10 cellular contexts compared by ENCODE assay signal in the genomic region with DNA sequence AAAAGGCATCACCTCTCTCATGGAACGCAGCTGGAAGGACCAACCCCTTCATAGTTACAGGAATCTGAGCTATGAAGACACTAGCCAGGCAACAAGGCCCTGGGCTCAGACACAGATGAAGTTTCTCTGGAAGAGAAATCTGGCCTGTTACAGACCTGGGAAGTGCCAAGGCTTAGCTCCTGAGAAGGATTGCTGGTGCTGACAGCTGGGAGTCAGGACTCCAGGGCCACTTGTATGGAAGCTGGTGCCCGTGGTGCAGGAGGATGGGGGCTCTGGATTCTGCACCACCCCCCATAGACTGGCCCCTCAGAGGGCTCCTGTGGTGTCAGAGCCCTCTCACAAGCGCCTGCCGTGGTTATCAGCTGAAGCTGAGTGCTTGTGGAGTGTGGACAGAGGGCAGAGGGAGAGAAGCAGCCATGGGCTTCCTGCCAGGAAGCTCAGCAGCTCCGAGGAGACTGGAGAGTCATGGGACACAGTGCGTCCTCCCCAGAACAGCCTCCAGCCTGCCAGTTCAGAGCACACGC.
A peak's percentile ranks its signal among the peaks of the same experiment; 100 is the strongest.
DNase-seq lines count a peak whose midpoint lies in the region; ATAC-seq and TF ChIP-seq lines count a peak whose summit lies in the region.
"Had no signal": no experiment of that assay in that cellular context is flagged by ENCODE, and none has a peak within 500 bp of the region (broad histone marks: within the 10 kb centered on the region; RNA-seq: fewer than 3 reads in every experiment).

No MANE protein-coding gene starts in this region.

- H3K9ac ChIP-seq in stomach smooth muscle (ENCODE audit: low read length in 2 of 2), result peak overlapping the region in 1 of 2 donors; percentile 29

- no peak overlapping the region for H3K4me2 ChIP-seq in PC-9
- H3K4me2 ChIP-seq: A549 had no signal

- H3K9me3 ChIP-seq in lung (ENCODE audit: control insufficient read depth in 2 of 2, insufficient read depth in 1 of 2, low read length in 1 of 2) (no peaks in the 10 kb centered on the region), stomach smooth muscle (ENCODE audit: control insufficient read depth in 2 of 2, low read length in 2 of 2) (no peaks in the 10 kb centered on the region), PC-9 (ENCODE audit: insufficient read depth, low read depth) (no peaks in the 10 kb centered on the region)
- H3K9me3 ChIP-seq: A549 had no signal

- peaks cover 5% of the 10 kb centered on the region for H3K4me1 Mint-ChIP-seq in WTC11

- H3K27me3 Mint-ChIP-seq in WTC11 (ENCODE audit: low read depth), result no peaks in the 10 kb centered on the region

- no peak overlapping the region for H3K4me3 Mint-ChIP-seq in WTC11
- H3K4me3 Mint-ChIP-seq: activated B cell treated with CpG ODN at 0.5 μM for 24 hours had no signal

- TF ChIP-seq CTCF in coronary artery (IDR thresholded peaks at IDR 0.05) (no peak), lung (IDR thresholded peaks at IDR 0.05; ENCODE audit: control extremely low read depth, extremely low read depth) (no peak), PC-9 (conservative IDR thresholded peaks at IDR 0.05) (no peak), WTC11 (IDR thresholded peaks at IDR 0.05) (no peak)

- POLR2A ChIA-PET in PC-9 (lab: Charles Lee; ENCODE audit: unreplicated experiment) (no interaction called here), WTC11 (lab: Charles Lee) (no interaction called here)

- DNase-seq in NCI-H1694 treated with DMSO at 0.1 percent for 48 hours (lab: John Stamatoyannopoulos, UW) (peak; percentile 17), NCI-H1694 (lab: John Stamatoyannopoulos, UW) (no peak), coronary artery (ENCODE audit: low spot score) (peak; percentile 86), lung (ENCODE audit: low spot score) (peak; percentile 41), PC-9 (no peak), WTC11 (ENCODE audit: low spot score) (no peak)
- DNase-seq: activated B cell treated with CpG ODN at 0.5 μM for 24 hours had no signal

- no peaks in the 10 kb centered on the region for H3K9me2 ChIP-seq in PC-9 (ENCODE audit: insufficient read depth)

- H3K4me3 ChIP-seq in coronary artery (no peak overlapping the region), lung (no peak overlapping the region), stomach smooth muscle (ENCODE audit: low read length in 2 of 2) (peak overlapping the region in 1 of 2 donors; percentile 29), PC-9 (no peak overlapping the region)
- H3K4me3 ChIP-seq: A549 had no signal

- H3K36me3 ChIP-seq in lung (ENCODE audit: control insufficient read depth in 2 of 2, insufficient read depth in 2 of 2, low read length in 2 of 2) (no peaks in the 10 kb centered on the region), stomach smooth muscle (ENCODE audit: control insufficient read depth in 2 of 2, insufficient read depth in 2 of 2, low read length in 2 of 2) (no peaks in the 10 kb centered on the region), PC-9 (ENCODE audit: low read depth) (no peaks in the 10 kb centered on the region)

- peak overlapping the region; percentile 53 to 88 for H3K27ac ChIP-seq in coronary artery
- peak overlapping the region; percentile 72 to 88 for H3K27ac ChIP-seq in lung (ENCODE audit: low read depth in 1 of 2, low read length in 1 of 2)
- peak overlapping the region; percentile 73 for H3K27ac ChIP-seq in stomach smooth muscle (ENCODE audit: low read length)
- no peak overlapping the region for H3K27ac ChIP-seq in PC-9
- H3K27ac ChIP-seq: A549 had no signal

- BruUV-seq in PC-9 (replicated peaks; lab: Mats Ljungman, UMichigan), result no TSS peak

- ATAC-seq in lung (ENCODE audit: insufficient read depth, low FRiP score), result no peak
- ATAC-seq in GM18858 (IDR thresholded peaks at IDR 0.05; ENCODE audit: unreplicated experiment), result no peak
- no peak for ATAC-seq in WTC11
- ATAC-seq: A549 had no signal

- no peak overlapping the region for H2AFZ ChIP-seq in PC-9

- no peaks in the 10 kb centered on the region for H3K27me3 ChIP-seq in lung (ENCODE audit: control insufficient read depth, insufficient read depth)
- H3K27me3 ChIP-seq in stomach smooth muscle (ENCODE audit: control insufficient read depth in 1 of 2, insufficient read depth in 2 of 2, low read length in 2 of 2), result no peaks in the 10 kb centered on the region
- no peaks in the 10 kb centered on the region for H3K27me3 ChIP-seq in PC-9 (ENCODE audit: insufficient read depth, low read depth)

- H3K36me3 Mint-ChIP-seq in WTC11, result no peaks in the 10 kb centered on the region

- WGBS in lung, 2 donors, result 37 to 62% methylated on average over 7 of the region's 7 CpGs

- H4K20me1 ChIP-seq in PC-9 (ENCODE audit: insufficient read depth), result no peaks in the 10 kb centered on the region

- H3K27ac Mint-ChIP-seq in WTC11, result no peak overlapping the region
- H3K27ac Mint-ChIP-seq: activated B cell treated with CpG ODN at 0.5 μM for 24 hours had no signal

- CTCF ChIA-PET in PC-9 (lab: Charles Lee) (no interaction called here), WTC11 (lab: Charles Lee) (interaction anchor here (0.6 to 1.3 kb wide), 3 partner anchors 120 to 1793 kb away, joined by 3 to 4 read pairs (median 3); no protein-coding TSS in a partner anchor)

- intact Hi-C loops in PC-9 (cut with micrococcal nuclease; ENCODE audit: unreplicated experiment), result no loop called here

- peaks cover 35% of the 10 kb centered on the region for H3F3A ChIP-seq in PC-9 (ENCODE audit: insufficient read depth, low read depth)

- no peaks in the 10 kb centered on the region for H3K79me2 ChIP-seq in PC-9 (ENCODE audit: low read depth)

- H3K4me1 ChIP-seq in lung (ENCODE audit: control insufficient read depth in 2 of 2, insufficient read depth in 2 of 2, low read length in 2 of 2), result peaks cover 18 to 28% of the 10 kb centered on the region in 2 donors
- H3K4me1 ChIP-seq in stomach smooth muscle (ENCODE audit: control insufficient read depth, insufficient read depth, low read length), result peaks cover 47% of the 10 kb centered on the region
- H3K4me1 ChIP-seq in PC-9 (replicated peaks; ENCODE audit: insufficient read depth), result peaks cover 35% of the 10 kb centered on the region

- H3K9me3 Mint-ChIP-seq in WTC11, result no peaks in the 10 kb centered on the region
- H3K9me3 Mint-ChIP-seq: activated B cell treated with CpG ODN at 0.5 μM for 24 hours had no signal

TF ChIP-seq in WTC11, 78 proteins besides CTCF, POLR2A, EP300 and RAD21:
- TF ChIP-seq, protein P1, sequence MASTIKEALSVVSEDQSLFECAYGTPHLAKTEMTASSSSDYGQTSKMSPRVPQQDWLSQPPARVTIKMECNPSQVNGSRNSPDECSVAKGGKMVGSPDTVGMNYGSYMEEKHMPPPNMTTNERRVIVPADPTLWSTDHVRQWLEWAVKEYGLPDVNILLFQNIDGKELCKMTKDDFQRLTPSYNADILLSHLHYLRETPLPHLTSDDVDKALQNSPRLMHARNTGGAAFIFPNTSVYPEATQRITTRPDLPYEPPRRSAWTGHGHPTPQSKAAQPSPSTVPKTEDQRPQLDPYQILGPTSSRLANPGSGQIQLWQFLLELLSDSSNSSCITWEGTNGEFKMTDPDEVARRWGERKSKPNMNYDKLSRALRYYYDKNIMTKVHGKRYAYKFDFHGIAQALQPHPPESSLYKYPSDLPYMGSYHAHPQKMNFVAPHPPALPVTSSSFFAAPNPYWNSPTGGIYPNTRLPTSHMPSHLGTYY (CRISPR knock-in tag; IDR thresholded peaks at IDR 0.05), result no peak
- TF ChIP-seq RORB (CRISPR knock-in tag; IDR thresholded peaks at IDR 0.05) (no peak), NR2C2 (CRISPR knock-in tag; IDR thresholded peaks at IDR 0.05) (no peak), ZNF232 (CRISPR knock-in tag; IDR thresholded peaks at IDR 0.05) (no peak)
- TF ChIP-seq, protein P2, sequence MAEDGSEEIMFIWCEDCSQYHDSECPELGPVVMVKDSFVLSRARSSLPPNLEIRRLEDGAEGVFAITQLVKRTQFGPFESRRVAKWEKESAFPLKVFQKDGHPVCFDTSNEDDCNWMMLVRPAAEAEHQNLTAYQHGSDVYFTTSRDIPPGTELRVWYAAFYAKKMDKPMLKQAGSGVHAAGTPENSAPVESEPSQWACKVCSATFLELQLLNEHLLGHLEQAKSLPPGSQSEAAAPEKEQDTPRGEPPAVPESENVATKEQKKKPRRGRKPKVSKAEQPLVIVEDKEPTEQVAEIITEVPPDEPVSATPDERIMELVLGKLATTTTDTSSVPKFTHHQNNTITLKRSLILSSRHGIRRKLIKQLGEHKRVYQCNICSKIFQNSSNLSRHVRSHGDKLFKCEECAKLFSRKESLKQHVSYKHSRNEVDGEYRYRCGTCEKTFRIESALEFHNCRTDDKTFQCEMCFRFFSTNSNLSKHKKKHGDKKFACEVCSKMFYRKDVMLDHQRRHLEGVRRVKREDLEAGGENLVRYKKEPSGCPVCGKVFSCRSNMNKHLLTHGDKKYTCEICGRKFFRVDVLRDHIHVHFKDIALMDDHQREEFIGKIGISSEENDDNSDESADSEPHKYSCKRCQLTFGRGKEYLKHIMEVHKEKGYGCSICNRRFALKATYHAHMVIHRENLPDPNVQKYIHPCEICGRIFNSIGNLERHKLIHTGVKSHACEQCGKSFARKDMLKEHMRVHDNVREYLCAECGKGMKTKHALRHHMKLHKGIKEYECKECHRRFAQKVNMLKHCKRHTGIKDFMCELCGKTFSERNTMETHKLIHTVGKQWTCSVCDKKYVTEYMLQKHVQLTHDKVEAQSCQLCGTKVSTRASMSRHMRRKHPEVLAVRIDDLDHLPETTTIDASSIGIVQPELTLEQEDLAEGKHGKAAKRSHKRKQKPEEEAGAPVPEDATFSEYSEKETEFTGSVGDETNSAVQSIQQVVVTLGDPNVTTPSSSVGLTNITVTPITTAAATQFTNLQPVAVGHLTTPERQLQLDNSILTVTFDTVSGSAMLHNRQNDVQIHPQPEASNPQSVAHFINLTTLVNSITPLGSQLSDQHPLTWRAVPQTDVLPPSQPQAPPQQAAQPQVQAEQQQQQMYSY (CRISPR knock-in tag; IDR thresholded peaks at IDR 0.05), result no peak

Comparison
In these comparisons a context has a peak if more than half of its experiments do, and no peak if none do; other contexts are left out.
1. DNase-seq: peak in NCI-H1694 treated with DMSO at 0.1 percent for 48 hours (single experiment), coronary artery (single experiment) and lung (single experiment); none in NCI-H1694 (single experiment), PC-9 (0 of 2) and WTC11 (single experiment).